ENCODE assay signal across 8 cellular contexts in genomic region chr9:130712564-130713285, GRCh38.
A peak's percentile ranks its signal among the peaks of the same experiment; 100 is the strongest.
DNase-seq lines count a peak whose midpoint lies in the region; ATAC-seq and TF ChIP-seq lines count a peak whose summit lies in the region.

No MANE protein-coding gene starts in this region.

- no peaks in the 10 kb centered on the region for H3K9me3 Mint-ChIP-seq in central memory CD8-positive, alpha-beta T cell

- peaks cover 26% of the 10 kb centered on the region for H3K4me1 Mint-ChIP-seq in central memory CD8-positive, alpha-beta T cell

- peak; percentile 95 for DNase-seq in AG09319 (ENCODE audit: extremely low read depth, low read depth)
- DNase-seq in NCI-H345 (lab: John Stamatoyannopoulos, UW), result peak; percentile 97
- DNase-seq in activated CD4-positive, CD25-positive, alpha-beta regulatory T cell treated with anti-CD3 and anti-CD28 coated beads, Interleukin-2, amount 50 U/mL, for 16 hours (ENCODE audit: low read depth, low spot score), result peak; percentile 92
- peak; percentile 86 to 92 for DNase-seq in central memory CD8-positive, alpha-beta T cell (ENCODE audit: low spot score in 2 of 2)
- DNase-seq in islet precursor cell, result peak; percentile 100
- peak; percentile 91 for DNase-seq in stimulated activated CD4-positive, alpha-beta T cell treated with anti-CD3 and anti-CD28 coated beads, Interleukin-12 subunit alpha, Interleukin-12 subunit beta, amount 100 ng/mL, for 4 hours

- H3K27me3 Mint-ChIP-seq in central memory CD8-positive, alpha-beta T cell, result no peaks in the 10 kb centered on the region

- H3K27ac Mint-ChIP-seq in central memory CD8-positive, alpha-beta T cell (ENCODE audit: low read depth), result peak overlapping the region; percentile 91

- H3K4me3 Mint-ChIP-seq in central memory CD8-positive, alpha-beta T cell, result peak overlapping the region; percentile 93

- TF ChIP-seq CTCF in AG09319 (IDR thresholded peaks at IDR 0.05; ENCODE audit: low read depth, low read length), result no peak

- ATAC-seq in GM19025 (IDR thresholded peaks at IDR 0.05; ENCODE audit: low read depth, unreplicated experiment) (peak; percentile 96), HG03280 (IDR thresholded peaks at IDR 0.05; ENCODE audit: unreplicated experiment) (peak; percentile 98)
- peak; percentile 98 for ATAC-seq in central memory CD8-positive, alpha-beta T cell (replicated peaks; ENCODE audit: extremely low read depth, poor library complexity, severe bottlenecking)

- peaks cover 8% of the 10 kb centered on the region for H3K36me3 Mint-ChIP-seq in central memory CD8-positive, alpha-beta T cell (ENCODE audit: insufficient read depth)

Comparison
In these comparisons a context has a peak if more than half of its experiments do, and no peak if none do; other contexts are left out.
1. Peak in every context shown above with its lines: DNase-seq and ATAC-seq.